In the genomic region with DNA sequence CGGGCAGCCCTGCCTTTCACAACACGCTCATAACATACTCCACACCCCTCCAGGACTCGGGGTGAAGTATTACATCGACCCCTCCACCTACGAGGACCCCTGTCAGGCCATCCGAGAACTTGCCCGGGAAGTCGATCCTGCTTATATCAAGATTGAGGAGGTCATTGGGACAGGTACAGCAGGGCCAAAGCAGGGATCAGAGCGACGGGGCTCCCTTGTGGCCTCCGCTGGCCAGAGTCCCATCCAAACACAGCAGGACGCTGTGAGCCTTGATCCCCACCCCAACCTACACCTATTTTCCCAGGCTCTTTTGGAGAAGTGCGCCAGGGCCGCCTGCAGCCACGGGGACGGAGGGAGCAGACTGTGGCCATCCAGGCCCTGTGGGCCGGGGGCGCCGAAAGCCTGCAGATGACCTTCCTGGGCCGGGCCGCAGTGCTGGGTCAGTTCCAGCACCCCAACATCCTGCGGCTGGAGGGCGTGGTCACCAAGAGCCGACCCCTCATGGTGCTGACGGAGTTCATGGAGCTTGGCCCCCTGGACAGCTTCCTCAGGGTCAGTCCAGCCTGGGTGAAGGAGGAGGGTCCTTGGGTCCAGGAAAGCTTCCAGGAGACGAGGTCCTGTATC, we compare ENCODE assay signal across 16 cellular contexts. TPM values are rescaled to one million over a fixed set of nuclear protein-coding genes. Genes with fewer than 3 reads are reported as not detected.
DNase-seq lines count a peak whose midpoint lies in the region; TF ChIP-seq lines count a peak whose summit lies in the region.
"Had no signal": no experiment of that assay in that cellular context is flagged by ENCODE, and none has a peak within 500 bp of the region (broad histone marks: within the 10 kb centered on the region; RNA-seq: fewer than 3 reads in every experiment).

No MANE protein-coding gene starts in this region.

- no peaks in the 10 kb centered on the region for H3K4me1 Mint-ChIP-seq in neural progenitor cell

- no peaks in the 10 kb centered on the region for H3K9me3 ChIP-seq in neural progenitor cell (ENCODE audit: low read depth)
- H3K9me3 ChIP-seq in mesenchymal stem cell (ENCODE audit: control insufficient read depth, low read length), result no peaks in the 10 kb centered on the region
- H3K9me3 ChIP-seq: BLaER1 treated with 17β-estradiol and CSF1 and Interleukin-3, amounts not matched to agents 10 nM and 100 nM; SJSA1 had no signal

- no peak overlapping the region for H2BK12ac ChIP-seq in mesenchymal stem cell (ENCODE audit: low read length in 2 of 2)

- no peak overlapping the region for H2AK5ac ChIP-seq in mesenchymal stem cell (ENCODE audit: low read length, severe bottlenecking)

- no peaks in the 10 kb centered on the region for H3K9me3 Mint-ChIP-seq in neural progenitor cell
- H3K9me3 Mint-ChIP-seq: HFFc6 had no signal

- H3F3A ChIP-seq in neural progenitor cell (ENCODE audit: low read depth), result no peaks in the 10 kb centered on the region

- no peak overlapping the region for H4K91ac ChIP-seq in mesenchymal stem cell (ENCODE audit: low read length)

- no peak overlapping the region for H2BK5ac ChIP-seq in mesenchymal stem cell (ENCODE audit: low read depth, low read length, poor library complexity, severe bottlenecking)

- no peak overlapping the region for H3K18ac ChIP-seq in mesenchymal stem cell (ENCODE audit: low read depth in 1 of 2, low read length in 2 of 2)

- H3K27me3 ChIP-seq in dorsolateral prefrontal cortex (no peaks in the 10 kb centered on the region), neural progenitor cell (no peaks in the 10 kb centered on the region), mesenchymal stem cell (ENCODE audit: control insufficient read depth in 1 of 2, insufficient read depth in 1 of 2, low read length in 2 of 2) (no peaks in the 10 kb centered on the region)
- H3K27me3 ChIP-seq: BLaER1 treated with 17β-estradiol and CSF1 and Interleukin-3, amounts not matched to agents 10 nM and 100 nM; SJSA1 had no signal

- intact Hi-C loops in dorsolateral prefrontal cortex (cut with DNase I), result no loop called here

- H3K27ac ChIP-seq in C4-2B, result peak overlapping the region; percentile 48
- peak overlapping the region in 30 of 59 donors; percentile 12 to 95 (median 79) for H3K27ac ChIP-seq in dorsolateral prefrontal cortex
- no peak overlapping the region for H3K27ac ChIP-seq in neural progenitor cell
- H3K27ac ChIP-seq in mesenchymal stem cell (ENCODE audit: low read length, poor library complexity, severe bottlenecking), result no peak overlapping the region
- H3K27ac ChIP-seq: BLaER1 treated with 17β-estradiol and CSF1 and Interleukin-3, amounts not matched to agents 10 nM and 100 nM; KMS-11; SJSA1 had no signal

- H3K4me3 ChIP-seq in dorsolateral prefrontal cortex (peak overlapping the region in 2 of 59 donors; percentile 29 to 45), neural progenitor cell (no peak overlapping the region), mesenchymal stem cell (ENCODE audit: insufficient read depth in 1 of 2, low read depth in 1 of 2, low read length in 2 of 2) (no peak overlapping the region)
- H3K4me3 ChIP-seq: BLaER1 treated with 17β-estradiol and CSF1 and Interleukin-3, amounts not matched to agents 10 nM and 100 nM; SJSA1 had no signal

- H4K8ac ChIP-seq in mesenchymal stem cell (ENCODE audit: low read length), result no peak overlapping the region

- 88% methylated on average over 25 of the region's 26 CpGs for WGBS in mesenchymal stem cell

- H3K4me1 ChIP-seq in neural progenitor cell, result no peaks in the 10 kb centered on the region
- H3K4me1 ChIP-seq in mesenchymal stem cell (ENCODE audit: control insufficient read depth, insufficient read depth, low read depth, low read length), result peaks cover 2% of the 10 kb centered on the region
- H3K4me1 ChIP-seq: SJSA1 had no signal

- H3K4ac ChIP-seq in mesenchymal stem cell (ENCODE audit: low read depth in 1 of 2, low read length in 2 of 2), result no peak overlapping the region

- no peak overlapping the region for H2AFZ ChIP-seq in neural progenitor cell (replicated peaks)
- H2AFZ ChIP-seq in mesenchymal stem cell (ENCODE audit: low read depth, low read length), result no peak overlapping the region

- H4K20me1 ChIP-seq in neural progenitor cell (ENCODE audit: low read depth), result no peaks in the 10 kb centered on the region
- H4K20me1 ChIP-seq: BLaER1 treated with 17β-estradiol and CSF1 and Interleukin-3, amounts not matched to agents 10 nM and 100 nM had no signal

- peaks cover 3% of the 10 kb centered on the region for H3K36me3 Mint-ChIP-seq in neural progenitor cell

- TF ChIP-seq CTCF in C4-2B (conservative IDR thresholded peaks at IDR 0.05) (no peak), dorsolateral prefrontal cortex (IDR thresholded peaks at IDR 0.05 in 54 of 56, conservative IDR thresholded peaks at IDR 0.05 in 2 of 56; ENCODE audit: low read depth in 1 of 56, partially characterized antibody in 56 of 56) (no peak), neural progenitor cell (IDR thresholded peaks at IDR 0.05) (no peak)

- no peak overlapping the region for H3K4me3 Mint-ChIP-seq in neural progenitor cell
- H3K4me3 Mint-ChIP-seq: HFFc6 had no signal

- H3K79me2 ChIP-seq in neural progenitor cell (ENCODE audit: low read depth), result no peaks in the 10 kb centered on the region

- H2BK120ac ChIP-seq in mesenchymal stem cell (ENCODE audit: low read depth, low read length), result no peak overlapping the region

- H3K4me2 ChIP-seq in neural progenitor cell (no peak overlapping the region), mesenchymal stem cell (ENCODE audit: low read length, poor library complexity, severe bottlenecking) (no peak overlapping the region)
- H3K4me2 ChIP-seq: KMS-11 had no signal

- H3K23ac ChIP-seq in mesenchymal stem cell (ENCODE audit: low read length in 2 of 2), result no peak overlapping the region

- DNase-seq in Daoy (ENCODE audit: low read depth) (peak; percentile 5), dorsolateral prefrontal cortex (no peak), mucosa of gallbladder (ENCODE audit: low spot score) (peak; percentile 7), iPS-NIHi11 (ENCODE audit: low spot score) (no peak), neural progenitor cell (ENCODE audit: low spot score) (no peak), mesenchymal stem cell (no peak)
- DNase-seq: HFFc6, NCI-H1417 treated with DMSO at 0.1 percent for 48 hours, NCI-H2029, NCI-H345, NCI-H524 treated with DMSO at 0.1 percent for 48 hours had no signal

- H3K27me3 Mint-ChIP-seq in neural progenitor cell (ENCODE audit: insufficient read depth, low read depth), result peaks cover 6% of the 10 kb centered on the region

- H3K27ac Mint-ChIP-seq in neural progenitor cell, result no peak overlapping the region
- H3K27ac Mint-ChIP-seq: HFFc6 had no signal

- H3K36me3 ChIP-seq in neural progenitor cell (no peaks in the 10 kb centered on the region), mesenchymal stem cell (ENCODE audit: control insufficient read depth in 1 of 2, insufficient read depth in 2 of 2, low read depth in 1 of 2, low read length in 2 of 2) (no peaks in the 10 kb centered on the region)
- H3K36me3 ChIP-seq: SJSA1 had no signal

- H3K79me1 ChIP-seq in mesenchymal stem cell (replicated peaks; ENCODE audit: low read length, poor library complexity, severe bottlenecking), result no peaks in the 10 kb centered on the region

- H2BK15ac ChIP-seq in mesenchymal stem cell (ENCODE audit: low read depth, poor library complexity, severe bottlenecking), result no peak overlapping the region

- H3K14ac ChIP-seq in mesenchymal stem cell (ENCODE audit: low read length in 2 of 2), result no peak overlapping the region

- H3K9ac ChIP-seq in neural progenitor cell (no peak overlapping the region), mesenchymal stem cell (ENCODE audit: low read length) (no peak overlapping the region)
- H3K9ac ChIP-seq: BLaER1 treated with 17β-estradiol and CSF1 and Interleukin-3, amounts not matched to agents 10 nM and 100 nM; KMS-11 had no signal

RNA-seq across cellular contexts. Expression of a gene that starts 13.4 kb away (rescaled TPM):
- 12.9 and 20.4 TPM in 2 replicates for total RNA-seq in Daoy (2014; rRNA removed; shearing (Covaris generic))
- 100 to 1,000 TPM in 119 of 120 experiments, 10 to 100 TPM in 1; 87.8 to 336 (median 232) TPM for total RNA-seq in dorsolateral prefrontal cortex
- total RNA-seq in mucosa of gallbladder, result 16.7 TPM
- total RNA-seq in neural progenitor cell (ENCODE audit: low replicate concordance), result 4.8 and 14.2 TPM in 2 replicates
- polyA plus RNA-seq in mesenchymal stem cell (2013, experiment 1 of 2), result 0.33 TPM
- polyA plus RNA-seq in mesenchymal stem cell (2013, experiment 2 of 2), result 0.67 TPM
- total RNA-seq: M059J had no signal

RNA-seq across cellular contexts. Expression of a gene that starts 17.2 kb away (rescaled TPM):
- total RNA-seq in Daoy (2014; rRNA removed; shearing (Covaris generic)), result not detected in 2 replicates
- total RNA-seq in dorsolateral prefrontal cortex (1 to 10 TPM in 75 of 120 experiments, under 1 TPM in 41, not detected in 4; 0.15 to 6.3 (median 1.5) TPM), mucosa of gallbladder (47.3 TPM), neural progenitor cell (ENCODE audit: low replicate concordance) (not detected in 2 replicates)
- not detected for polyA plus RNA-seq in mesenchymal stem cell (2013, experiment 1 of 2)
- not detected for polyA plus RNA-seq in mesenchymal stem cell (2013, experiment 2 of 2)
- total RNA-seq: HFFc6, M059J, SJSA1 had no signal

Comparison
In these comparisons a context has a peak if more than half of its experiments do, and no peak if none do; other contexts are left out.
1. H3K27ac ChIP-seq: peak in C4-2B (single experiment) and dorsolateral prefrontal cortex (30 of 59); none in neural progenitor cell (single experiment) and mesenchymal stem cell (single experiment).
2. DNase-seq: peak in Daoy (single experiment) and mucosa of gallbladder (single experiment); none in dorsolateral prefrontal cortex (0 of 10), iPS-NIHi11 (single experiment), neural progenitor cell (single experiment) and mesenchymal stem cell (single experiment).